ENCODE assay signal across 9 cellular contexts in the genomic region with DNA sequence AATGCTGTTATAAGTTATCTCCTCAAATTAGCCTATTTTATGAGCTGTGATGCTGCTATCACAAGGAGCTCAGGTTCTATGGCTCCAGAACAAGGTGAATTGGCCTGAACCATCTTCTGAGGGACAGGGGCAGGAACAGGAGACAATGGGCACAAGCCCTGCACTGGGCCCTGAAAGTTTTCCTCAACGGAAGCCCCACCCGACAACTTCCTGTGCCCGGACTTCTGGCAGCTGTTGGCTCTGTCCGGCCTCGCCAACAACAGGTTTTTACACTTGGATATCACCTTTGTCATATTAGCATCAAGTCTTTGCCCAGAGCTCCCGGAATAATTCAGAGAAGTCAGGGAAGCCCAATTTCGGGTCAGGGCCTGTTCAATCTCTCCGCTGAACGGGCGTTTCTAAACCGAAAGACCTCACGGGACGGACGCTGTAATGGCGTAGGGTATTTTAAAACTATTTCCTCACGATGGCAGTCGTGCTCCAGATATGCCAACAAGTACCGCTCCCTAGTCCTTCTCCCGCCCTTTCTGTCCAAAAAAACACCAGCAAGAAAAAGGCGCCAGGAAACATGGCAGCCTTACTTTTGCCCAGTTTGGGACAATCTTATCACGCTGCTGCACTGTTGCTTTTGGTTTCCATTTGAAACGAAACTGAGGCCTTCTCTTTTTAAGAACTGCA.
A peak's percentile ranks its signal among the peaks of the same experiment; 100 is the strongest.
DNase-seq lines count a peak whose midpoint lies in the region; ATAC-seq and TF ChIP-seq lines count a peak whose summit lies in the region.
"Had no signal": no experiment of that assay in that cellular context is flagged by ENCODE, and none has a peak within 500 bp of the region (broad histone marks: within the 10 kb centered on the region; RNA-seq: fewer than 3 reads in every experiment).

No MANE protein-coding gene starts in this region.

- H3K36me3 ChIP-seq in esophagus squamous epithelium = no peaks in the 10 kb centered on the region

- TF ChIP-seq POLR2A in esophagus squamous epithelium (IDR thresholded peaks at IDR 0.05) = no peak

- H3K9me3 Mint-ChIP-seq in activated naive CD4-positive, alpha-beta T cell treated with anti-CD3 and anti-CD28 coated beads for 36 hours = no peaks in the 10 kb centered on the region
- H3K9me3 Mint-ChIP-seq in stimulated activated naive B cell treated with anti-CD40 and anti-IgM and Interleukin-4, amounts not matched to agents 10 μg/mL and 1 μg/mL and 100 μg/mL, for 72 hours = no peaks in the 10 kb centered on the region
- H3K9me3 Mint-ChIP-seq in activated naive CD4-positive, alpha-beta T cell treated with anti-CD3 and anti-CD28 coated beads, Interleukin-2, amount 50 U/mL, for 72 hours = no peaks in the 10 kb centered on the region

- no peaks in the 10 kb centered on the region for H3K27me3 Mint-ChIP-seq in activated naive CD4-positive, alpha-beta T cell treated with anti-CD3 and anti-CD28 coated beads for 36 hours (ENCODE audit: low read depth)
- no peaks in the 10 kb centered on the region for H3K27me3 Mint-ChIP-seq in stimulated activated naive B cell treated with anti-CD40 and anti-IgM and Interleukin-4, amounts not matched to agents 10 μg/mL and 1 μg/mL and 100 μg/mL, for 72 hours

- H3K27ac ChIP-seq in esophagus squamous epithelium = peak overlapping the region in 3 of 4 donors; percentile 58 to 84 (median 83)

- TF ChIP-seq CTCF in esophagus squamous epithelium (IDR thresholded peaks at IDR 0.05) = peak in 3 of 6 experiments; percentile 34 to 78 (median 46)

- no peak for DNase-seq in activated naive CD4-positive, alpha-beta T cell treated with anti-CD3 and anti-CD28 coated beads for 36 hours
- DNase-seq in activated naive CD4-positive, alpha-beta T cell treated with Interleukin-2 at 50 U/mL for 16 hours = no peak
- DNase-seq in NOMO-1 (lab: John Stamatoyannopoulos, UW; ENCODE audit: unreplicated experiment in 2 of 2) (peak; percentile 73 to 88), esophagus squamous epithelium (lab: John Stamatoyannopoulos, UW) (peak; percentile 8), putamen (ENCODE audit: low spot score) (no peak), foreskin melanocyte (no peak)
- peak; percentile 81 for DNase-seq in stimulated activated naive B cell treated with anti-CD40 and anti-IgM and Interleukin-4, amounts not matched to agents 10 μg/mL and 1 μg/mL and 100 μg/mL, for 72 hours
- DNase-seq in activated naive CD4-positive, alpha-beta T cell treated with anti-CD3 and anti-CD28 coated beads, Interleukin-2, amount 50 U/mL, for 72 hours (ENCODE audit: low spot score in 2 of 2) = no peak

- peaks cover 7% of the 10 kb centered on the region for H3K36me3 Mint-ChIP-seq in activated naive CD4-positive, alpha-beta T cell treated with anti-CD3 and anti-CD28 coated beads for 36 hours (ENCODE audit: low read depth)
- H3K36me3 Mint-ChIP-seq in stimulated activated naive B cell treated with anti-CD40 and anti-IgM and Interleukin-4, amounts not matched to agents 10 μg/mL and 1 μg/mL and 100 μg/mL, for 72 hours = peaks cover 0 to 10% of the 10 kb centered on the region in 2 donors
- peaks cover 0 to 12% of the 10 kb centered on the region in 2 donors for H3K36me3 Mint-ChIP-seq in activated naive CD4-positive, alpha-beta T cell treated with anti-CD3 and anti-CD28 coated beads, Interleukin-2, amount 50 U/mL, for 72 hours

- no peaks in the 10 kb centered on the region for H3K27me3 ChIP-seq in esophagus squamous epithelium

- peak overlapping the region in 2 of 4 donors; percentile 49 to 62 for H3K4me3 ChIP-seq in esophagus squamous epithelium

- peak overlapping the region; percentile 21 for H3K27ac Mint-ChIP-seq in activated naive CD4-positive, alpha-beta T cell treated with anti-CD3 and anti-CD28 coated beads for 36 hours
- H3K27ac Mint-ChIP-seq in stimulated activated naive B cell treated with anti-CD40 and anti-IgM and Interleukin-4, amounts not matched to agents 10 μg/mL and 1 μg/mL and 100 μg/mL, for 72 hours = peak overlapping the region; percentile 99
- no peak overlapping the region for H3K27ac Mint-ChIP-seq in activated naive CD4-positive, alpha-beta T cell treated with anti-CD3 and anti-CD28 coated beads, Interleukin-2, amount 50 U/mL, for 72 hours
- H3K27ac Mint-ChIP-seq: nephron had no signal

- H3K9me3 ChIP-seq in esophagus squamous epithelium = no peaks in the 10 kb centered on the region

- CTCF ChIA-PET in activated naive CD4-positive, alpha-beta T cell treated with anti-CD3 and anti-CD28 coated beads for 36 hours (lab: Charles Lee) = no interaction called here

- peak in 1 of 2 donors; percentile 90 for ATAC-seq in stimulated activated naive B cell treated with anti-CD40 and anti-IgM and Interleukin-4, amounts not matched to agents 10 μg/mL and 1 μg/mL and 100 μg/mL, for 72 hours (replicated peaks)
- no peak for ATAC-seq in activated naive CD4-positive, alpha-beta T cell treated with anti-CD3 and anti-CD28 coated beads, Interleukin-2, amount 50 U/mL, for 72 hours

- no peak overlapping the region for H3K4me3 Mint-ChIP-seq in activated naive CD4-positive, alpha-beta T cell treated with anti-CD3 and anti-CD28 coated beads for 36 hours
- peak overlapping the region in 1 of 2 donors; percentile 87 for H3K4me3 Mint-ChIP-seq in stimulated activated naive B cell treated with anti-CD40 and anti-IgM and Interleukin-4, amounts not matched to agents 10 μg/mL and 1 μg/mL and 100 μg/mL, for 72 hours
- H3K4me3 Mint-ChIP-seq: nephron had no signal

- WGBS in esophagus squamous epithelium, 2 donors = 39 to 74% methylated on average over 11 to 19 of the region's 22 CpGs

- intact Hi-C loops in activated naive CD4-positive, alpha-beta T cell treated with anti-CD3 and anti-CD28 coated beads for 36 hours (cut with micrococcal nuclease) = no loop called here
- intact Hi-C loops in esophagus squamous epithelium (cut with DNase I) = no loop called here

- H3K4me1 ChIP-seq in esophagus squamous epithelium = peaks cover 0 to 3% (median 0%) of the 10 kb centered on the region in 3 donors

- H3K4me1 Mint-ChIP-seq in activated naive CD4-positive, alpha-beta T cell treated with anti-CD3 and anti-CD28 coated beads for 36 hours (ENCODE audit: low read depth) = peaks cover 48% of the 10 kb centered on the region
- peaks cover 10 to 11% of the 10 kb centered on the region in 2 donors for H3K4me1 Mint-ChIP-seq in stimulated activated naive B cell treated with anti-CD40 and anti-IgM and Interleukin-4, amounts not matched to agents 10 μg/mL and 1 μg/mL and 100 μg/mL, for 72 hours

Comparison
In these comparisons a context has a peak if more than half of its experiments do, and no peak if none do; other contexts are left out.
1. H3K27ac Mint-ChIP-seq: peak in activated naive CD4-positive, alpha-beta T cell treated with anti-CD3 and anti-CD28 coated beads for 36 hours (single experiment) and stimulated activated naive B cell treated with anti-CD40 and anti-IgM and Interleukin-4, amounts not matched to agents 10 μg/mL and 1 μg/mL and 100 μg/mL, for 72 hours (single experiment); none in activated naive CD4-positive, alpha-beta T cell treated with anti-CD3 and anti-CD28 coated beads, Interleukin-2, amount 50 U/mL, for 72 hours (0 of 2).
2. DNase-seq: peak in NOMO-1 (2 of 2), esophagus squamous epithelium (single experiment) and stimulated activated naive B cell treated with anti-CD40 and anti-IgM and Interleukin-4, amounts not matched to agents 10 μg/mL and 1 μg/mL and 100 μg/mL, for 72 hours (single experiment); none in activated naive CD4-positive, alpha-beta T cell treated with anti-CD3 and anti-CD28 coated beads for 36 hours (single experiment), activated naive CD4-positive, alpha-beta T cell treated with Interleukin-2 at 50 U/mL for 16 hours (single experiment), putamen (single experiment), foreskin melanocyte (single experiment) and activated naive CD4-positive, alpha-beta T cell treated with anti-CD3 and anti-CD28 coated beads, Interleukin-2, amount 50 U/mL, for 72 hours (0 of 2).